Comparison of ENCODE assay signal across 8 cellular contexts in genomic region chrX:85003655-85004244, GRCh38.
DNase-seq lines count a peak whose midpoint lies in the region; ATAC-seq and TF ChIP-seq lines count a peak whose summit lies in the region.

TSS of gene APOOL (plus strand) at chrX:85003877. CDS start at chrX:85003913, 36 bp downstream.

- DNase-seq in AG09319 (ENCODE audit: extremely low read depth, low read depth) (peak; percentile 66), NCI-H446 treated with DMSO at 0.1 percent for 48 hours (lab: John Stamatoyannopoulos, UW) (peak; percentile 71), choroid plexus epithelial cell (ENCODE audit: low read depth) (peak; percentile 93), kidney glomerular epithelial cell (lab: John Stamatoyannopoulos, UW) (peak; percentile 83)
- peak; percentile 51 for DNase-seq in activated CD4-positive, alpha-beta T cell treated with anti-CD3 and anti-CD28 coated beads for 1 hour
- DNase-seq in stimulated activated CD4-positive, alpha-beta T cell treated with anti-CD3 and anti-CD28 coated beads, Interleukin-1b, Interleukin-23, amount 100 ng/mL, for 1 hour (ENCODE audit: low read depth in 2 of 2), result peak; percentile 2 to 56

- H3K4me3 ChIP-seq in choroid plexus epithelial cell (ENCODE audit: low read depth, low read length), result peak within 1 kb of the TSS; percentile 75

- ATAC-seq in GM19035 (IDR thresholded peaks at IDR 0.05; ENCODE audit: unreplicated experiment) (peak; percentile 98), HG03342 (IDR thresholded peaks at IDR 0.05; ENCODE audit: unreplicated experiment) (peak; percentile 96)

- no peak for TF ChIP-seq CTCF in AG09319 (IDR thresholded peaks at IDR 0.05; ENCODE audit: low read depth, low read length)
- TF ChIP-seq CTCF in choroid plexus epithelial cell (conservative IDR thresholded peaks at IDR 0.05; ENCODE audit: low read depth, low read length), result no peak

Comparison
In these comparisons a context has a peak if more than half of its experiments do, and no peak if none do; other contexts are left out.
1. Peak in every context shown above with its lines: DNase-seq, ATAC-seq and H3K4me3 ChIP-seq.
2. DNase-seq: peak in every context shown above with its lines; median percentile 93 in choroid plexus epithelial cell; 83 in kidney glomerular epithelial cell; 71 in NCI-H446 treated with DMSO at 0.1 percent for 48 hours; 66 in AG09319; 51 in activated CD4-positive, alpha-beta T cell treated with anti-CD3 and anti-CD28 coated beads for 1 hour; 29 in stimulated activated CD4-positive, alpha-beta T cell treated with anti-CD3 and anti-CD28 coated beads, Interleukin-1b, Interleukin-23, amount 100 ng/mL, for 1 hour.